1 cellular context compared by ENCODE assay signal in the genomic region with DNA sequence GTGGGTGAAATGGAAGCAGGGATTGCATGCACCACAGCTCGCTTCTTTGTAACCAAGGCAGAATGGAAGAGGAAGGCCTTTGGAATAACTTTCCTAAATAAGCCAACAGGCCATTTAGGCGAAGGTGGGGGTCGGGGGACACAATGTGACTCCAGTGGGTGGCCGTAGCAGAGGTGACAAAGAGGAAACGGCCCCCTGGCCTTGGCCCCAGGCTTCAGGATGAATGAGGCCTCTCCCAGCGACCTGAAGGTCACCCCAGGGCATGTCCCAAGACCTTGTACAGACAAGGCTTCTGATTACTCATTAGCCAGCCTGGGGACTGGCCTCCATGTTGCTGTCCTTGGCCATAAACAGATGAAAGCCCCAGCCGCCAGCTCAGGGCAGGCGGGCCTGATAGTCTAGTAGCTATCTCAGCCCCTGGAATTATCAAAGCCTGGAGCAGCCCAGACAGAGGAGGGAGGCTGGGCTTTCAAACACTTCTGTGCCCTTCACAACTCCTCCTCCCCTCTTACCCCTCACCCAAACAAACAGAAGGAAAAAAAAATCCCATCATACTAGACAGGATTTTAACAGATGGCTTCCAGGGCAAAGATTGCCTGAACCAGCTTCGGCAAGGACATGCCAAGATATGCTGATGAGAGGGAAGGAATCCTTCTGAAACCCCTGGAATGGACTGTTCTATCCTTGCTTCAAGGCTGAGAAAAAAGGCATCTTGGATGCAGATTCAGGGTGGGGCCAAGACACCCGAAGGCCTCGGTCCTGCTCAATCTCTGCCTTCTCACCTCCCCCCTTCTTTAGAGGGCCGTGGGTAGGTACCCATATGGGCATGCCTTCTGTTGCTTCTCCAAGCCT.
TF ChIP-seq lines count a peak whose summit lies in the region.

No MANE protein-coding gene starts in this region.

TF ChIP-seq in HepG2, 621 proteins besides CTCF, POLR2A, EP300 and RAD21 (continued from another document and continues in another):
- TF ChIP-seq, protein P1, sequence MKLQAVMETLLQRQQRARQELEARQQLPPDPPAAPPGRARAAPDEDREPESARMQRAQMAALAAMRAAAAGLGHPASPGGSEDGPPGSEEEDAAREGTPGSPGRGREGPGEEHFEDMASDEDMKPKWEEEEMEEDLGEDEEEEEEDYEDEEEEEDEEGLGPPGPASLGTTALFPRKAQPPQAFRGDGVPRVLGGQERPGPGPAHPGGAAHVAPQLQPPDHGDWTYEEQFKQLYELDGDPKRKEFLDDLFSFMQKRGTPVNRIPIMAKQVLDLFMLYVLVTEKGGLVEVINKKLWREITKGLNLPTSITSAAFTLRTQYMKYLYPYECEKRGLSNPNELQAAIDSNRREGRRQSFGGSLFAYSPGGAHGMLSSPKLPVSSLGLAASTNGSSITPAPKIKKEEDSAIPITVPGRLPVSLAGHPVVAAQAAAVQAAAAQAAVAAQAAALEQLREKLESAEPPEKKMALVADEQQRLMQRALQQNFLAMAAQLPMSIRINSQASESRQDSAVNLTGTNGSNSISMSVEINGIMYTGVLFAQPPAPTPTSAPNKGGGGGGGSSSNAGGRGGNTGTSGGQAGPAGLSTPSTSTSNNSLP (IDR thresholded peaks at IDR 0.05; ENCODE audit: low read depth, low read length) = peak; percentile 84
- TF ChIP-seq RFXANK (CRISPR knock-in tag; IDR thresholded peaks at IDR 0.05) (peak; percentile 94; the same call in 1 of the 2 replicates), CREM (IDR thresholded peaks at IDR 0.05) (peak; percentile 95), CREM (CRISPR knock-in tag; IDR thresholded peaks at IDR 0.05) (no peak), ZNF274 (CRISPR knock-in tag; IDR thresholded peaks at IDR 0.05) (no peak), ZNF619 (CRISPR knock-in tag; IDR thresholded peaks at IDR 0.05) (peak; percentile 85), ZNF598 (CRISPR knock-in tag; IDR thresholded peaks at IDR 0.05; ENCODE audit: borderline replicate concordance) (no peak), ZNF616 (CRISPR knock-in tag; IDR thresholded peaks at IDR 0.05; ENCODE audit: low read depth) (no peak), MTA1 (CRISPR knock-in tag; IDR thresholded peaks at IDR 0.05; ENCODE audit: borderline replicate concordance) (peak; percentile 88; the same call in 1 of the 2 replicates), U2AF2 (IDR thresholded peaks at IDR 0.05; ENCODE audit: low read depth, low read length) (no peak), SP4 (CRISPR knock-in tag; IDR thresholded peaks at IDR 0.05) (no peak), ZNF180 (CRISPR knock-in tag; IDR thresholded peaks at IDR 0.05; ENCODE audit: borderline replicate concordance, low read depth) (no peak), NPAS2 (CRISPR knock-in tag; IDR thresholded peaks at IDR 0.05; ENCODE audit: borderline replicate concordance) (no peak), KDM6A (CRISPR knock-in tag; IDR thresholded peaks at IDR 0.05; ENCODE audit: low read depth) (peak; percentile 97), ZBTB21 (CRISPR knock-in tag; IDR thresholded peaks at IDR 0.05) (no peak), NFE2L2 (IDR thresholded peaks at IDR 0.05; ENCODE audit: low read length) (no peak), EED (CRISPR knock-in tag; IDR thresholded peaks at IDR 0.05) (no peak; the same call in 1 of the 2 replicates), HIVEP1 (CRISPR knock-in tag; IDR thresholded peaks at IDR 0.05) (peak; percentile 62; the same call in 1 of the 2 replicates), ZBTB42 (CRISPR knock-in tag; IDR thresholded peaks at IDR 0.05) (no peak), ZNF878 (CRISPR knock-in tag; IDR thresholded peaks at IDR 0.05) (peak; percentile 74; the same call in 1 of the 2 replicates), NFYB (CRISPR knock-in tag; IDR thresholded peaks at IDR 0.05) (no peak), TMF1 (CRISPR knock-in tag; IDR thresholded peaks at IDR 0.05; ENCODE audit: low read depth) (no peak; the same call in 1 of the 2 replicates), NFYC (CRISPR knock-in tag; IDR thresholded peaks at IDR 0.05) (no peak), ZNF839 (CRISPR knock-in tag; IDR thresholded peaks at IDR 0.05; ENCODE audit: borderline replicate concordance) (no peak), ZNF256 (CRISPR knock-in tag; conservative IDR thresholded peaks at IDR 0.05) (0 out of 2 replicates have a peak, but pooled peaks have one; percentile 39), ZNF780A (CRISPR knock-in tag; IDR thresholded peaks at IDR 0.05) (no peak), ZSCAN20 (CRISPR knock-in tag; IDR thresholded peaks at IDR 0.05; ENCODE audit: borderline replicate concordance) (0 out of 2 replicates have a peak, but pooled peaks have one; percentile 35), ZNF232 (CRISPR knock-in tag; IDR thresholded peaks at IDR 0.05; ENCODE audit: borderline replicate concordance) (0 out of 2 replicates have a peak, but pooled peaks have one; percentile 73), KLF16 (CRISPR knock-in tag; IDR thresholded peaks at IDR 0.05) (peak in 1 of 2 experiments; percentile 69; a peak in 1 of 4 replicates), RCOR2 (CRISPR knock-in tag; IDR thresholded peaks at IDR 0.05) (peak; percentile 84), TGIF2 (CRISPR knock-in tag; IDR thresholded peaks at IDR 0.05) (0 out of 2 replicates have a peak, but pooled peaks have one; percentile 41), MYNN (CRISPR knock-in tag; IDR thresholded peaks at IDR 0.05; ENCODE audit: low read depth) (no peak), ZNF562 (CRISPR knock-in tag; IDR thresholded peaks at IDR 0.05; ENCODE audit: borderline replicate concordance) (no peak), RARA (CRISPR knock-in tag; IDR thresholded peaks at IDR 0.05) (peak; percentile 99), HOXA9 (CRISPR knock-in tag; IDR thresholded peaks at IDR 0.05; ENCODE audit: borderline replicate concordance) (no peak), ZNF558 (CRISPR knock-in tag; IDR thresholded peaks at IDR 0.05; ENCODE audit: borderline replicate concordance) (0 out of 2 replicates have a peak, but pooled peaks have one; percentile 42), GPN1 (CRISPR knock-in tag; IDR thresholded peaks at IDR 0.05; ENCODE audit: borderline replicate concordance) (no peak), PRMT3 (CRISPR knock-in tag; IDR thresholded peaks at IDR 0.05; ENCODE audit: borderline replicate concordance, low read depth) (no peak), CREB1 (IDR thresholded peaks at IDR 0.05) (no peak), CREB1 (CRISPR knock-in tag; IDR thresholded peaks at IDR 0.05) (peak; percentile 31; the same call in 1 of the 2 replicates), PITX1 (CRISPR knock-in tag; IDR thresholded peaks at IDR 0.05) (peak; percentile 92)
- TF ChIP-seq, protein P2, sequence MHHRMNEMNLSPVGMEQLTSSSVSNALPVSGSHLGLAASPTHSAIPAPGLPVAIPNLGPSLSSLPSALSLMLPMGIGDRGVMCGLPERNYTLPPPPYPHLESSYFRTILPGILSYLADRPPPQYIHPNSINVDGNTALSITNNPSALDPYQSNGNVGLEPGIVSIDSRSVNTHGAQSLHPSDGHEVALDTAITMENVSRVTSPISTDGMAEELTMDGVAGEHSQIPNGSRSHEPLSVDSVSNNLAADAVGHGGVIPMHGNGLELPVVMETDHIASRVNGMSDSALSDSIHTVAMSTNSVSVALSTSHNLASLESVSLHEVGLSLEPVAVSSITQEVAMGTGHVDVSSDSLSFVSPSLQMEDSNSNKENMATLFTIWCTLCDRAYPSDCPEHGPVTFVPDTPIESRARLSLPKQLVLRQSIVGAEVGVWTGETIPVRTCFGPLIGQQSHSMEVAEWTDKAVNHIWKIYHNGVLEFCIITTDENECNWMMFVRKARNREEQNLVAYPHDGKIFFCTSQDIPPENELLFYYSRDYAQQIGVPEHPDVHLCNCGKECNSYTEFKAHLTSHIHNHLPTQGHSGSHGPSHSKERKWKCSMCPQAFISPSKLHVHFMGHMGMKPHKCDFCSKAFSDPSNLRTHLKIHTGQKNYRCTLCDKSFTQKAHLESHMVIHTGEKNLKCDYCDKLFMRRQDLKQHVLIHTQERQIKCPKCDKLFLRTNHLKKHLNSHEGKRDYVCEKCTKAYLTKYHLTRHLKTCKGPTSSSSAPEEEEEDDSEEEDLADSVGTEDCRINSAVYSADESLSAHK (CRISPR knock-in tag; IDR thresholded peaks at IDR 0.05; ENCODE audit: borderline replicate concordance) = no peak
- TF ChIP-seq, protein P3, sequence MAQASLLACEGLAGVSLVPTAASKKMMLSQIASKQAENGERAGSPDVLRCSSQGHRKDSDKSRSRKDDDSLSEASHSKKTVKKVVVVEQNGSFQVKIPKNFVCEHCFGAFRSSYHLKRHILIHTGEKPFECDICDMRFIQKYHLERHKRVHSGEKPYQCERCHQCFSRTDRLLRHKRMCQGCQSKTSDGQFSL (CRISPR knock-in tag; IDR thresholded peaks at IDR 0.05) = no peak
- TF ChIP-seq, protein P4, sequence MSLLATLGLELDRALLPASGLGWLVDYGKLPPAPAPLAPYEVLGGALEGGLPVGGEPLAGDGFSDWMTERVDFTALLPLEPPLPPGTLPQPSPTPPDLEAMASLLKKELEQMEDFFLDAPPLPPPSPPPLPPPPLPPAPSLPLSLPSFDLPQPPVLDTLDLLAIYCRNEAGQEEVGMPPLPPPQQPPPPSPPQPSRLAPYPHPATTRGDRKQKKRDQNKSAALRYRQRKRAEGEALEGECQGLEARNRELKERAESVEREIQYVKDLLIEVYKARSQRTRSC (CRISPR knock-in tag; IDR thresholded peaks at IDR 0.05; ENCODE audit: low read depth) = no peak
- TF ChIP-seq, protein P5, sequence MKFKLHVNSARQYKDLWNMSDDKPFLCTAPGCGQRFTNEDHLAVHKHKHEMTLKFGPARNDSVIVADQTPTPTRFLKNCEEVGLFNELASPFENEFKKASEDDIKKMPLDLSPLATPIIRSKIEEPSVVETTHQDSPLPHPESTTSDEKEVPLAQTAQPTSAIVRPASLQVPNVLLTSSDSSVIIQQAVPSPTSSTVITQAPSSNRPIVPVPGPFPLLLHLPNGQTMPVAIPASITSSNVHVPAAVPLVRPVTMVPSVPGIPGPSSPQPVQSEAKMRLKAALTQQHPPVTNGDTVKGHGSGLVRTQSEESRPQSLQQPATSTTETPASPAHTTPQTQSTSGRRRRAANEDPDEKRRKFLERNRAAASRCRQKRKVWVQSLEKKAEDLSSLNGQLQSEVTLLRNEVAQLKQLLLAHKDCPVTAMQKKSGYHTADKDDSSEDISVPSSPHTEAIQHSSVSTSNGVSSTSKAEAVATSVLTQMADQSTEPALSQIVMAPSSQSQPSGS (CRISPR knock-in tag; IDR thresholded peaks at IDR 0.05) = peak; percentile 91
- TF ChIP-seq, protein P6, sequence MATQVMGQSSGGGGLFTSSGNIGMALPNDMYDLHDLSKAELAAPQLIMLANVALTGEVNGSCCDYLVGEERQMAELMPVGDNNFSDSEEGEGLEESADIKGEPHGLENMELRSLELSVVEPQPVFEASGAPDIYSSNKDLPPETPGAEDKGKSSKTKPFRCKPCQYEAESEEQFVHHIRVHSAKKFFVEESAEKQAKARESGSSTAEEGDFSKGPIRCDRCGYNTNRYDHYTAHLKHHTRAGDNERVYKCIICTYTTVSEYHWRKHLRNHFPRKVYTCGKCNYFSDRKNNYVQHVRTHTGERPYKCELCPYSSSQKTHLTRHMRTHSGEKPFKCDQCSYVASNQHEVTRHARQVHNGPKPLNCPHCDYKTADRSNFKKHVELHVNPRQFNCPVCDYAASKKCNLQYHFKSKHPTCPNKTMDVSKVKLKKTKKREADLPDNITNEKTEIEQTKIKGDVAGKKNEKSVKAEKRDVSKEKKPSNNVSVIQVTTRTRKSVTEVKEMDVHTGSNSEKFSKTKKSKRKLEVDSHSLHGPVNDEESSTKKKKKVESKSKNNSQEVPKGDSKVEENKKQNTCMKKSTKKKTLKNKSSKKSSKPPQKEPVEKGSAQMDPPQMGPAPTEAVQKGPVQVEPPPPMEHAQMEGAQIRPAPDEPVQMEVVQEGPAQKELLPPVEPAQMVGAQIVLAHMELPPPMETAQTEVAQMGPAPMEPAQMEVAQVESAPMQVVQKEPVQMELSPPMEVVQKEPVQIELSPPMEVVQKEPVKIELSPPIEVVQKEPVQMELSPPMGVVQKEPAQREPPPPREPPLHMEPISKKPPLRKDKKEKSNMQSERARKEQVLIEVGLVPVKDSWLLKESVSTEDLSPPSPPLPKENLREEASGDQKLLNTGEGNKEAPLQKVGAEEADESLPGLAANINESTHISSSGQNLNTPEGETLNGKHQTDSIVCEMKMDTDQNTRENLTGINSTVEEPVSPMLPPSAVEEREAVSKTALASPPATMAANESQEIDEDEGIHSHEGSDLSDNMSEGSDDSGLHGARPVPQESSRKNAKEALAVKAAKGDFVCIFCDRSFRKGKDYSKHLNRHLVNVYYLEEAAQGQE (IDR thresholded peaks at IDR 0.05; ENCODE audit: borderline replicate concordance in 1 of 2, low read depth in 1 of 2, low read length in 2 of 2) = peak in 1 of 2 experiments; percentile 74; a peak in 2 of 4 replicates
- TF ChIP-seq, protein P7, sequence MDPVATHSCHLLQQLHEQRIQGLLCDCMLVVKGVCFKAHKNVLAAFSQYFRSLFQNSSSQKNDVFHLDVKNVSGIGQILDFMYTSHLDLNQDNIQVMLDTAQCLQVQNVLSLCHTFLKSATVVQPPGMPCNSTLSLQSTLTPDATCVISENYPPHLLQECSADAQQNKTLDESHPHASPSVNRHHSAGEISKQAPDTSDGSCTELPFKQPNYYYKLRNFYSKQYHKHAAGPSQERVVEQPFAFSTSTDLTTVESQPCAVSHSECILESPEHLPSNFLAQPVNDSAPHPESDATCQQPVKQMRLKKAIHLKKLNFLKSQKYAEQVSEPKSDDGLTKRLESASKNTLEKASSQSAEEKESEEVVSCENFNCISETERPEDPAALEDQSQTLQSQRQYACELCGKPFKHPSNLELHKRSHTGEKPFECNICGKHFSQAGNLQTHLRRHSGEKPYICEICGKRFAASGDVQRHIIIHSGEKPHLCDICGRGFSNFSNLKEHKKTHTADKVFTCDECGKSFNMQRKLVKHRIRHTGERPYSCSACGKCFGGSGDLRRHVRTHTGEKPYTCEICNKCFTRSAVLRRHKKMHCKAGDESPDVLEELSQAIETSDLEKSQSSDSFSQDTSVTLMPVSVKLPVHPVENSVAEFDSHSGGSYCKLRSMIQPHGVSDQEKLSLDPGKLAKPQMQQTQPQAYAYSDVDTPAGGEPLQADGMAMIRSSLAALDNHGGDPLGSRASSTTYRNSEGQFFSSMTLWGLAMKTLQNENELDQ (CRISPR knock-in tag; IDR thresholded peaks at IDR 0.05; ENCODE audit: borderline replicate concordance) = no peak
- TF ChIP-seq, protein P8, sequence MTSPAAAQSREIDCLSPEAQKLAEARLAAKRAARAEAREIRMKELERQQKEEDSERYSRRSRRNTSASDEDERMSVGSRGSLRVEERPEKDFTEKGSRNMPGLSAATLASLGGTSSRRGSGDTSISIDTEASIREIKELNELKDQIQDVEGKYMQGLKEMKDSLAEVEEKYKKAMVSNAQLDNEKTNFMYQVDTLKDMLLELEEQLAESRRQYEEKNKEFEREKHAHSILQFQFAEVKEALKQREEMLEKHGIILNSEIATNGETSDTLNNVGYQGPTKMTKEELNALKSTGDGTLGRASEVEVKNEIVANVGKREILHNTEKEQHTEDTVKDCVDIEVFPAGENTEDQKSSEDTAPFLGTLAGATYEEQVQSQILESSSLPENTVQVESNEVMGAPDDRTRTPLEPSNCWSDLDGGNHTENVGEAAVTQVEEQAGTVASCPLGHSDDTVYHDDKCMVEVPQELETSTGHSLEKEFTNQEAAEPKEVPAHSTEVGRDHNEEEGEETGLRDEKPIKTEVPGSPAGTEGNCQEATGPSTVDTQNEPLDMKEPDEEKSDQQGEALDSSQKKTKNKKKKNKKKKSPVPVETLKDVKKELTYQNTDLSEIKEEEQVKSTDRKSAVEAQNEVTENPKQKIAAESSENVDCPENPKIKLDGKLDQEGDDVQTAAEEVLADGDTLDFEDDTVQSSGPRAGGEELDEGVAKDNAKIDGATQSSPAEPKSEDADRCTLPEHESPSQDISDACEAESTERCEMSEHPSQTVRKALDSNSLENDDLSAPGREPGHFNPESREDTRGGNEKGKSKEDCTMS (CRISPR knock-in tag; conservative IDR thresholded peaks at IDR 0.05) = no peak
- TF ChIP-seq, protein P9, sequence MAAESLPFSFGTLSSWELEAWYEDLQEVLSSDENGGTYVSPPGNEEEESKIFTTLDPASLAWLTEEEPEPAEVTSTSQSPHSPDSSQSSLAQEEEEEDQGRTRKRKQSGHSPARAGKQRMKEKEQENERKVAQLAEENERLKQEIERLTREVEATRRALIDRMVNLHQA (CRISPR knock-in tag; IDR thresholded peaks at IDR 0.05) = no peak
